Comparison of ENCODE assay signal across 8 cellular contexts in the genomic region with DNA sequence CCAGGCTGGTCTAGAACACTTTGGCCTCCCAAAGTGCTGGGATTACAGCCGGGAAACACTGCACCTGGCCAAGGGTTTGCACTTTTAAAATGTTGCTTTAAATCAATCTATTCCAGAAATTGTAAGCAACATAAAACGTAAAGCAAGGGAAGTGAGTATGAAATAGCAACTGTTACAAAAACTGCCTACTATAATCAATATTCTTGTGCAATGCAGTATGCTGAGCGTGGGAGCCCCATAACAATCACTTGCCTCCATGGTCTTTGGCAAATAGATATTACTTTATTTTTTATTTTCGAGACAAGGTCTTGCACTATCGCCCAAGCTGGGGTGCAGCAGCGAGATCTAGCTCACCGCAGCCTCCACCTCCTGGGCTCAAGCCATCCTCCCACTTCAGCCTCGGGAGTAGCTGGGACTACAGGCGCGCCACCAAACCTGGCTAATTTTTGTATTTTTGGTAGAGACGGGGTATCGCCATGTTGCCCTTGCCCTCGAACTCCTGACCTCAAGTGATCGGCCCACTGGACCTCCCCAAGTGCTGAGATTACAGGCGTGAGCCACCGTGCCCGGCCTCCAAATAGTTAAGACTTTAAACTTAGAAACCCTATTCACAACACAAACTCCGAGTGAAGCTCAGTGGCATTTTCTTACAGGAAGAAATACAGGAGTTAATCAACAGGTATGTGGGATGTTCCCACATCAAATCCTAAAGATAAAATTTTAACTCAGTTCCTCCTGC. TPM values are rescaled to one million over a fixed set of nuclear protein-coding genes. Genes with fewer than 3 reads are reported as not detected.
DNase-seq lines count a peak whose midpoint lies in the region; ATAC-seq and TF ChIP-seq lines count a peak whose summit lies in the region.

No MANE protein-coding gene starts in this region.

- H3K27me3 Mint-ChIP-seq in central memory CD8-positive, alpha-beta T cell: no peaks in the 10 kb centered on the region

- H3K4me1 Mint-ChIP-seq in central memory CD8-positive, alpha-beta T cell: peaks cover 29% of the 10 kb centered on the region

- no peak for TF ChIP-seq CTCF in Panc1 (IDR thresholded peaks at IDR 0.05)
- no peak for TF ChIP-seq CTCF in thyroid gland (IDR thresholded peaks at IDR 0.05)

- ATAC-seq in GM18907 (IDR thresholded peaks at IDR 0.05; ENCODE audit: unreplicated experiment): peak; percentile 1
- no peak for ATAC-seq in Panc1
- ATAC-seq in central memory CD8-positive, alpha-beta T cell (replicated peaks; ENCODE audit: extremely low read depth, poor library complexity, severe bottlenecking): no peak

- in situ Hi-C loops in Panc1 (cut with HindIII; ENCODE audit: low pct_unique_long_range_greater_than_20kb, low sequenced_read_pairs): no loop called here

- H3K4me1 ChIP-seq in Panc1 (ENCODE audit: control insufficient read depth, insufficient read depth, low read length) (peaks cover 10% of the 10 kb centered on the region; the same call in 1 of the 2 replicates), mesodermal cell (ENCODE audit: control insufficient read depth, insufficient read depth, low read length, poor library complexity, severe bottlenecking) (peaks cover 4% of the 10 kb centered on the region), thyroid gland (peaks cover 22 to 23% of the 10 kb centered on the region in 2 donors)

- H3K36me3 Mint-ChIP-seq in central memory CD8-positive, alpha-beta T cell (ENCODE audit: insufficient read depth): peaks cover 20% of the 10 kb centered on the region

- POLR2A ChIA-PET in Panc1 (lab: Charles Lee): no interaction called here

- H3K36me3 ChIP-seq in Panc1 (ENCODE audit: control insufficient read depth, insufficient read depth, low read length) (peaks cover 17% of the 10 kb centered on the region), mesodermal cell (ENCODE audit: control insufficient read depth, insufficient read depth, low read length) (peaks cover under 1% of the 10 kb centered on the region), thyroid gland (no peaks in the 10 kb centered on the region)

- H3K27ac Mint-ChIP-seq in central memory CD8-positive, alpha-beta T cell (ENCODE audit: low read depth): peak overlapping the region; percentile 96

- H3K9me3 ChIP-seq in Panc1 (ENCODE audit: control insufficient read depth, insufficient read depth, low read depth, low read length) (no peaks in the 10 kb centered on the region), mesodermal cell (ENCODE audit: control insufficient read depth, low read length) (no peaks in the 10 kb centered on the region), thyroid gland (no peaks in the 10 kb centered on the region)

- H3K27ac ChIP-seq in Panc1 (ENCODE audit: low read length) (peak overlapping the region; percentile 99), mesodermal cell (ENCODE audit: low read depth, low read length, severe bottlenecking) (peak overlapping the region; percentile 99), thyroid gland (peak overlapping the region; percentile 67 to 94 (median 87))

- H3K4me3 ChIP-seq in Panc1 (ENCODE audit: low read depth in 2 of 2, low read length in 2 of 2): peak overlapping the region; percentile 75 to 89
- peak overlapping the region; percentile 93 for H3K4me3 ChIP-seq in mesodermal cell (ENCODE audit: extremely low read depth, insufficient read depth, low read length, poor library complexity, severe bottlenecking)
- peak overlapping the region; percentile 30 to 95 (median 74) for H3K4me3 ChIP-seq in thyroid gland (replicated peaks in 1 of 3)

- H3K27me3 ChIP-seq in Panc1 (ENCODE audit: control insufficient read depth, insufficient read depth, low read length): no peaks in the 10 kb centered on the region
- H3K27me3 ChIP-seq in thyroid gland: no peaks in the 10 kb centered on the region

- no TSS peak for BruUV-seq in Panc1 (replicated peaks; lab: Mats Ljungman, UMichigan)

- no peak for TF ChIP-seq POLR2A in thyroid gland (IDR thresholded peaks at IDR 0.05)

- H3K4me3 Mint-ChIP-seq in central memory CD8-positive, alpha-beta T cell: peak overlapping the region; percentile 83

- no peaks in the 10 kb centered on the region for H3K9me3 Mint-ChIP-seq in central memory CD8-positive, alpha-beta T cell

- intact Hi-C loops in Panc1 (cut with micrococcal nuclease; ENCODE audit: unreplicated experiment) (no loop called here), thyroid gland (cut with DNase I) (no loop called here)

- CTCF ChIA-PET in Panc1 (lab: Charles Lee): interaction anchor here (0.6 kb wide), 1 partner anchor 457 kb away, joined by 3 read pairs; no protein-coding TSS in a partner anchor

- DNase-seq in Panc1 (ENCODE audit: low read depth, low spot score) (no peak), thyroid gland (peak; percentile 5 to 27), NCI-H82 (lab: John Stamatoyannopoulos, UW) (no peak), NCI-H2029 treated with DMSO at 0.1 percent for 48 hours (lab: John Stamatoyannopoulos, UW) (no peak)
- DNase-seq in central memory CD8-positive, alpha-beta T cell (ENCODE audit: low spot score in 2 of 2): no peak
- no peak for DNase-seq in central memory CD4-positive, alpha-beta T cell

- 40 to 48% methylated on average over 6 to 11 of the region's 18 CpGs for WGBS in mesodermal cell (ENCODE audit: insufficient coverage in 2 of 2), 2 experiments
- 41 to 49% methylated on average over 18 of the region's 18 CpGs for WGBS in thyroid gland, 2 donors

RNA-seq across cellular contexts. Expression of a gene that starts 1.2 kb away (rescaled TPM):
- total RNA-seq in Panc1 (2021; ENCODE audit: unreplicated experiment): 29.6 TPM
- polyA plus RNA-seq in Panc1 (2012; ENCODE audit: insufficient read length): 14.1 TPM
- 33.4 TPM for polyA plus RNA-seq in mesodermal cell (2013, experiment 1 of 2)
- 32.2 TPM for polyA plus RNA-seq in mesodermal cell (2013, experiment 2 of 2)
- 10 to 100 TPM; 40.1 to 81.8 (median 45.1) TPM for total RNA-seq in thyroid gland

Comparison
In these comparisons a context has a peak if more than half of its experiments do, and no peak if none do; other contexts are left out.
1. DNase-seq: peak in thyroid gland (2 of 2); none in Panc1 (single experiment), central memory CD8-positive, alpha-beta T cell (0 of 2), central memory CD4-positive, alpha-beta T cell (single experiment), NCI-H82 (single experiment) and NCI-H2029 treated with DMSO at 0.1 percent for 48 hours (single experiment).
2. Peak in every context shown above with its lines, with median percentiles within 50 percentile points of each other: H3K27ac ChIP-seq and H3K4me3 ChIP-seq.